ENCODE assay signal across 11 cellular contexts in the genomic region with DNA sequence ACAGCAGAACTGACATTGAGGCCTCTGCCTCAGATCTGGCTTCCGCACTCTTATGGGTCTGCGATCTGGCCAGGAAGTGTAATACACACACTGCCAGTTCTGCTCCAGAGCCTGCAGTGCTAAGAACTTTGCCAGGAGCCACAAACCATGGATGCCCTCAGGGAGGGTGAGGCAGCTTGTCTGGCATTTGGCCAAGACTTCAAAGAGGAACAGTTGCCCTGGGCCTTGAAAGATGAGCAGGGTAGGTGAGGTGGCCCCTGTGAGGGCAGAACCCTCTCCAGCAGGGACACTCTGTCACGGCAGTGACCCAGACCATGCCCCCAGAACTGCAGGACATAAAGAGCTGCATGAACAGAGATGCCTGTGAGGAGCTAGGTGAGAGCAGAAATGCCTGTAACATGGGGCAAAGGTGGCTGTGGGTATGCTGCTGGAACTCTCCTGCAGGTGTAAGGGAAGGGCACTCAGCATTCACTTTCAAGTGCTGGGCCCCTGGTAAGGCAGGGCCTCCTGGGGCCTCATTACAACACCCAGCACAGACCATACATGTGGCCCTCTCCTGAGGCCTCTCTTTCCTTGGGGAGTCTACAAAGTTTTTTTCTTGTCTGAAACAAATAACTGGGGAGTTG. TPM values are rescaled to one million over a fixed set of nuclear protein-coding genes. Genes with fewer than 3 reads are reported as not detected.
DNase-seq lines count a peak whose midpoint lies in the region; ATAC-seq, FAIRE-seq and TF ChIP-seq lines count a peak whose summit lies in the region.
"Had no signal": no experiment of that assay in that cellular context is flagged by ENCODE, and none has a peak within 500 bp of the region (broad histone marks: within the 10 kb centered on the region; RNA-seq: fewer than 3 reads in every experiment).

No MANE protein-coding gene starts in this region.

- H3K9me3 ChIP-seq in HepG2 (ENCODE audit: low read length) = no peaks in the 10 kb centered on the region
- no peaks in the 10 kb centered on the region for H3K9me3 ChIP-seq in right lobe of liver
- H3K9me3 ChIP-seq: right atrium auricular region had no signal

- H3K36me3 ChIP-seq in HepG2 (replicated peaks in 1 of 2; ENCODE audit: control insufficient read depth in 1 of 2, insufficient read depth in 2 of 2, low read length in 2 of 2) (no peaks in the 10 kb centered on the region), right lobe of liver (no peaks in the 10 kb centered on the region)
- H3K36me3 ChIP-seq: right atrium auricular region had no signal

- no peak for TF ChIP-seq EP300 in HepG2 (IDR thresholded peaks at IDR 0.05; ENCODE audit: low read depth in 2 of 2, low read length in 2 of 2)
- TF ChIP-seq EP300 in HepG2 (CRISPR knock-in tag; IDR thresholded peaks at IDR 0.05; ENCODE audit: borderline replicate concordance) = no peak

- FAIRE-seq in HepG2 (lab: Jason Lieb, UNC) = no peak
- FAIRE-seq: keratinocyte had no signal

- CTCF ChIA-PET in HepG2 (lab: Yijun Ruan, JAX; ENCODE audit: low intra/inter-chr PET ratio, low total read pairs) = no interaction called here

- no peak overlapping the region for H3K4me3 Mint-ChIP-seq in T-helper 2 cell treated with Interferon-gamma antibody and Interleukin-4, amounts not matched to agents 5 μg/mL and 100 μg/mL, for 36 hours
- H3K4me3 Mint-ChIP-seq: activated naive CD8-positive, alpha-beta T cell had no signal

- POLR2A ChIA-PET in HepG2 (lab: Yijun Ruan, JAX) = no interaction called here

- H3K79me2 ChIP-seq in HepG2 (ENCODE audit: insufficient read depth, low read length) = no peaks in the 10 kb centered on the region

- in situ Hi-C loops in HepG2 (cut with HindIII; ENCODE audit: extremely low pct_ligation_motif_present, low pct_unique_long_range_greater_than_20kb) = no loop called here

- H4K20me1 ChIP-seq in HepG2 (ENCODE audit: insufficient read depth, low read length) = no peaks in the 10 kb centered on the region

- TF ChIP-seq POLR2A in HepG2 (IDR thresholded peaks at IDR 0.05; ENCODE audit: insufficient read depth in 1 of 2, low read depth in 2 of 2, low read length in 2 of 2) (no peak), right lobe of liver (IDR thresholded peaks at IDR 0.05) (no peak)

- H3K9me3 Mint-ChIP-seq in T-helper 2 cell treated with Interferon-gamma antibody and Interleukin-4, amounts not matched to agents 5 μg/mL and 100 μg/mL, for 36 hours = no peaks in the 10 kb centered on the region

- ATAC-seq in HepG2 = peak; percentile 16
- ATAC-seq in right lobe of liver = no peak
- no peak for ATAC-seq in GM18502 (IDR thresholded peaks at IDR 0.05; ENCODE audit: poor library complexity, unreplicated experiment)
- ATAC-seq in HG02588 (IDR thresholded peaks at IDR 0.05; ENCODE audit: unreplicated experiment) = no peak

- peaks cover 16% of the 10 kb centered on the region for H3K4me1 ChIP-seq in HepG2 (ENCODE audit: insufficient read depth, low read length)
- H3K4me1 ChIP-seq in right lobe of liver = no peaks in the 10 kb centered on the region
- H3K4me1 ChIP-seq: right atrium auricular region had no signal

- H3K27me3 ChIP-seq in HepG2 (ENCODE audit: control insufficient read depth in 1 of 2, insufficient read depth in 2 of 2, low read length in 2 of 2) = no peaks in the 10 kb centered on the region; a peak in 1 of 5 replicates
- no peaks in the 10 kb centered on the region for H3K27me3 ChIP-seq in right lobe of liver
- H3K27me3 ChIP-seq: right atrium auricular region had no signal

- H3K27ac Mint-ChIP-seq in T-helper 2 cell treated with Interferon-gamma antibody and Interleukin-4, amounts not matched to agents 5 μg/mL and 100 μg/mL, for 36 hours = no peak overlapping the region

- no peak overlapping the region for H2AFZ ChIP-seq in HepG2 (ENCODE audit: low read length)

- 67% methylated on average over 2 of the region's 3 CpGs for WGBS in HepG2 (ENCODE audit: low lambda C conversion rate)
- WGBS in right lobe of liver (ENCODE audit: insufficient coverage, low coverage, low lambda C conversion rate, missing lambda C conversion rate) = 75% methylated on average over 3 of the region's 3 CpGs

- TF ChIP-seq CTCF in HepG2 (CRISPR knock-in tag; IDR thresholded peaks at IDR 0.05) = no peak
- TF ChIP-seq CTCF in right lobe of liver (IDR thresholded peaks at IDR 0.05) = no peak

- H3K4me2 ChIP-seq in HepG2 (ENCODE audit: low read depth, low read length) = no peak overlapping the region

- no peaks in the 10 kb centered on the region for H3K4me1 Mint-ChIP-seq in T-helper 2 cell treated with Interferon-gamma antibody and Interleukin-4, amounts not matched to agents 5 μg/mL and 100 μg/mL, for 36 hours (ENCODE audit: low read depth)

- H3K9ac ChIP-seq in HepG2 (ENCODE audit: insufficient read depth, low read depth, low read length) = no peak overlapping the region

- intact Hi-C loops in HepG2 (cut with micrococcal nuclease; ENCODE audit: unreplicated experiment) (no loop called here), right lobe of liver (cut with DNase I) (no loop called here)

- no TSS peak for BruUV-seq in HepG2 (replicated peaks; lab: Mats Ljungman, UMichigan)

- TF ChIP-seq RAD21 in HepG2 (CRISPR knock-in tag; IDR thresholded peaks at IDR 0.05) = no peak

- no peak for DNase-seq in HepG2 (ENCODE audit: low spot score)
- DNase-seq in right lobe of liver = no peak
- peak; percentile 64 for DNase-seq in OCI-M1 (lab: John Stamatoyannopoulos, UW)
- DNase-seq in fibroblast of gingiva (ENCODE audit: low read depth) = peak; percentile 52
- DNase-seq in NAMALWA (ENCODE audit: low spot score) = no peak
- no peak for DNase-seq in T-helper 2 cell treated with Interferon-gamma antibody and Interleukin-4, amounts not matched to agents 5 μg/mL and 100 μg/mL, for 36 hours (ENCODE audit: low spot score)

- no peak overlapping the region for H3K4me3 ChIP-seq in HepG2 (replicated peaks in 1 of 3; ENCODE audit: insufficient read depth in 1 of 3, low read depth in 2 of 3, low read length in 3 of 3)
- no peak overlapping the region for H3K4me3 ChIP-seq in right lobe of liver
- H3K4me3 ChIP-seq: right atrium auricular region had no signal

- no peak overlapping the region for H3K27ac ChIP-seq in HepG2 (ENCODE audit: extremely low read length, insufficient read depth, low read length)
- H3K27ac ChIP-seq in right lobe of liver = no peak overlapping the region
- H3K27ac ChIP-seq: right atrium auricular region had no signal

- no peaks in the 10 kb centered on the region for H3K36me3 Mint-ChIP-seq in T-helper 2 cell treated with Interferon-gamma antibody and Interleukin-4, amounts not matched to agents 5 μg/mL and 100 μg/mL, for 36 hours (ENCODE audit: low read depth)

- H3K27me3 Mint-ChIP-seq in T-helper 2 cell treated with Interferon-gamma antibody and Interleukin-4, amounts not matched to agents 5 μg/mL and 100 μg/mL, for 36 hours (ENCODE audit: low read depth) = peaks cover under 1% of the 10 kb centered on the region

TF ChIP-seq in HepG2, 621 proteins besides CTCF, POLR2A, EP300 and RAD21:
- no peak for TF ChIP-seq HNRNPH1 (optimal IDR thresholded peaks at IDR 0.05; ENCODE audit: low read depth, low read length)
- TF ChIP-seq, protein P1, sequence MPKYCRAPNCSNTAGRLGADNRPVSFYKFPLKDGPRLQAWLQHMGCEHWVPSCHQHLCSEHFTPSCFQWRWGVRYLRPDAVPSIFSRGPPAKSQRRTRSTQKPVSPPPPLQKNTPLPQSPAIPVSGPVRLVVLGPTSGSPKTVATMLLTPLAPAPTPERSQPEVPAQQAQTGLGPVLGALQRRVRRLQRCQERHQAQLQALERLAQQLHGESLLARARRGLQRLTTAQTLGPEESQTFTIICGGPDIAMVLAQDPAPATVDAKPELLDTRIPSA (CRISPR knock-in tag; IDR thresholded peaks at IDR 0.05; ENCODE audit: borderline replicate concordance) = no peak
- no peak for TF ChIP-seq FOSL2 (CRISPR knock-in tag; IDR thresholded peaks at IDR 0.05)
- no peak for TF ChIP-seq ZNF598 (CRISPR knock-in tag; IDR thresholded peaks at IDR 0.05; ENCODE audit: borderline replicate concordance)
- TF ChIP-seq NFKBIZ (CRISPR knock-in tag; IDR thresholded peaks at IDR 0.05) = no peak
- no peak for TF ChIP-seq ZBTB1 (CRISPR knock-in tag; IDR thresholded peaks at IDR 0.05; ENCODE audit: borderline replicate concordance)

RNA-seq across cellular contexts. Expression of a gene that starts 47.3 kb away (rescaled TPM):
- total RNA-seq in HepG2 (2016; rRNA removed; fragmentation: Illumina TruSeq; extraction: Trizol) (14.5 and 15.3 TPM in 2 replicates), right lobe of liver (1 to 10 TPM; 3.7 to 8.2 (median 6.2) TPM)
- 1.4 and 1.8 TPM in 2 replicates for total RNA-seq in HepG2 (2016; cell fraction: cytosol; rRNA removed; fragmentation: Illumina TruSeq; extraction: Trizol; ENCODE audit: low read depth)
- total RNA-seq in HepG2 (2016; cell fraction: insoluble cytoplasmic fraction; rRNA removed; fragmentation: Illumina TruSeq; extraction: Trizol) = 13.8 and 14.7 TPM in 2 replicates
- total RNA-seq in HepG2 (2016; cell fraction: membrane; rRNA removed; fragmentation: Illumina TruSeq; extraction: Trizol) = 5.1 and 6.4 TPM in 2 replicates
- total RNA-seq in HepG2 (2016; cell fraction: nucleus; rRNA removed; fragmentation: Illumina TruSeq; extraction: Trizol) = 15.8 and 18.6 TPM in 2 replicates
- polyA plus RNA-seq in HepG2 (2011; rRNA removed) = 6.3 and 8.4 TPM in 2 replicates
- polyA plus RNA-seq in HepG2 (2011; cell fraction: cytosol; rRNA removed) = 4.5 and 5.8 TPM in 2 replicates
- polyA plus RNA-seq in HepG2 (2011; cell fraction: nucleus; rRNA removed) = 15.0 and 15.9 TPM in 2 replicates
- 4.6 and 5.0 TPM in 2 replicates for polyA plus RNA-seq in HepG2 (2012)
- polyA plus RNA-seq in HepG2 (2016; cell fraction: cytosol; fragmentation: Illumina TruSeq; extraction: Trizol; ENCODE audit: low read depth) = 0.83 and 0.93 TPM in 2 replicates
- 6.0 and 6.9 TPM in 2 replicates for polyA plus RNA-seq in HepG2 (2016; cell fraction: insoluble cytoplasmic fraction; fragmentation: Illumina TruSeq; extraction: Trizol; ENCODE audit: low read depth)
- 2.0 and 3.0 TPM in 2 replicates for polyA plus RNA-seq in HepG2 (2016; cell fraction: membrane; fragmentation: Illumina TruSeq; extraction: Trizol; ENCODE audit: low read depth)
- polyA plus RNA-seq in HepG2 (2016; cell fraction: nucleus; fragmentation: Illumina TruSeq; extraction: Trizol; ENCODE audit: insufficient read depth, low read depth) = 15.9 and 16.7 TPM in 2 replicates
- polyA minus RNA-seq in HepG2 (2011; rRNA and poly(A)+ RNA removed; ENCODE audit: low replicate concordance) = 23.2 and 42.9 TPM in 2 replicates
- 9.1 and 9.8 TPM in 2 replicates for polyA minus RNA-seq in HepG2 (2011; cell fraction: cytosol; rRNA and poly(A)+ RNA removed)
- polyA minus RNA-seq in HepG2 (2011; cell fraction: nucleus; rRNA and poly(A)+ RNA removed) = 14.9 and 23.2 TPM in 2 replicates

Comparison
In these comparisons a context has a peak if more than half of its experiments do, and no peak if none do; other contexts are left out.
1. DNase-seq: peak in OCI-M1 (single experiment) and fibroblast of gingiva (single experiment); none in HepG2 (single experiment), right lobe of liver (0 of 3), NAMALWA (single experiment) and T-helper 2 cell treated with Interferon-gamma antibody and Interleukin-4, amounts not matched to agents 5 μg/mL and 100 μg/mL, for 36 hours (single experiment).